In genomic region chr20:18436847-18437246, GRCh38 we compare ENCODE assay signal across 1 cellular context.
TF ChIP-seq lines count a peak whose summit lies in the region.

No MANE protein-coding gene starts in this region.

TF ChIP-seq in HepG2, 621 proteins besides CTCF, POLR2A, EP300 and RAD21:
- TF ChIP-seq ZNF234 (CRISPR knock-in tag; conservative IDR thresholded peaks at IDR 0.05) = no peak
- no peak for TF ChIP-seq SNAPC2 (CRISPR knock-in tag; IDR thresholded peaks at IDR 0.05)
- no peak for TF ChIP-seq SALL1 (CRISPR knock-in tag; IDR thresholded peaks at IDR 0.05)
- TF ChIP-seq ZNF280D (CRISPR knock-in tag; IDR thresholded peaks at IDR 0.05) = no peak
- no peak for TF ChIP-seq ZNF343 (CRISPR knock-in tag; IDR thresholded peaks at IDR 0.05)
- TF ChIP-seq POGK (CRISPR knock-in tag; conservative IDR thresholded peaks at IDR 0.05) = no peak
- TF ChIP-seq FOSL2 (CRISPR knock-in tag; IDR thresholded peaks at IDR 0.05) = no peak
- no peak for TF ChIP-seq PHF8 (CRISPR knock-in tag; IDR thresholded peaks at IDR 0.05)
- no peak for TF ChIP-seq MED8 (CRISPR knock-in tag; IDR thresholded peaks at IDR 0.05; ENCODE audit: insufficient replicate concordance)
- TF ChIP-seq MTF1 (CRISPR knock-in tag; IDR thresholded peaks at IDR 0.05) = no peak
